Comparison of ENCODE assay signal across 8 cellular contexts in genomic region chr6:7697820-7698623, GRCh38.
A peak's percentile ranks its signal among the peaks of the same experiment; 100 is the strongest.
DNase-seq lines count a peak whose midpoint lies in the region; ATAC-seq and TF ChIP-seq lines count a peak whose summit lies in the region.

No MANE protein-coding gene starts in this region.

- no peaks in the 10 kb centered on the region for H3K79me2 ChIP-seq in OCI-LY3 (ENCODE audit: low read length)

- no peak for ATAC-seq in GM18867 (IDR thresholded peaks at IDR 0.05; ENCODE audit: unreplicated experiment)

- H4K20me1 ChIP-seq in OCI-LY3 (ENCODE audit: insufficient read depth, low read length) = no peaks in the 10 kb centered on the region

- no peak overlapping the region for H3K9ac ChIP-seq in OCI-LY3 (ENCODE audit: low read length)
- no peak overlapping the region for H3K9ac ChIP-seq in endocrine pancreas (ENCODE audit: control insufficient read depth, insufficient read depth, low read length)

- H3K27ac ChIP-seq in OCI-LY3 (ENCODE audit: low read length) = no peak overlapping the region

- H2AFZ ChIP-seq in OCI-LY3 (ENCODE audit: low read depth, low read length) = peak overlapping the region; percentile 81

- no peak for TF ChIP-seq CTCF in OCI-LY3 (IDR thresholded peaks at IDR 0.05; ENCODE audit: low read depth, low read length)

- H3K4me3 ChIP-seq in OCI-LY3 (ENCODE audit: low read length) (peak overlapping the region; percentile 58), endocrine pancreas (ENCODE audit: control insufficient read depth, insufficient read depth, low read length) (peak overlapping the region; percentile 31)

- no peaks in the 10 kb centered on the region for H3K36me3 ChIP-seq in OCI-LY3 (replicated peaks; ENCODE audit: low read depth, low read length)
- H3K36me3 ChIP-seq in endocrine pancreas (ENCODE audit: control insufficient read depth, insufficient read depth, low read length) = no peaks in the 10 kb centered on the region

- H3K4me1 ChIP-seq in OCI-LY3 (ENCODE audit: low read length) (peaks cover 12% of the 10 kb centered on the region), endocrine pancreas (ENCODE audit: control insufficient read depth, insufficient read depth, low read length) (no peaks in the 10 kb centered on the region)

- H3K9me3 ChIP-seq in OCI-LY3 (ENCODE audit: insufficient read depth, low read length) (no peaks in the 10 kb centered on the region), endocrine pancreas (ENCODE audit: control insufficient read depth, low read length) (no peaks in the 10 kb centered on the region)

- no peaks in the 10 kb centered on the region for H3K27me3 ChIP-seq in OCI-LY3 (ENCODE audit: low read depth, low read length)
- peaks cover 1% of the 10 kb centered on the region for H3K27me3 ChIP-seq in endocrine pancreas (ENCODE audit: control insufficient read depth, insufficient read depth, low read length)

- peak; percentile 90 for DNase-seq in ELR (ENCODE audit: low read depth)
- DNase-seq in non-pigmented ciliary epithelial cell (ENCODE audit: low read depth) = peak; percentile 74
- DNase-seq in NCI-H82 treated with DMSO at 0.1 percent for 48 hours (lab: John Stamatoyannopoulos, UW; ENCODE audit: unreplicated experiment) = no peak
- no peak for DNase-seq in NCI-H2029 (lab: John Stamatoyannopoulos, UW)
- DNase-seq in NCI-H69 (lab: John Stamatoyannopoulos, UW) = no peak

- peak overlapping the region; percentile 63 for H3K4me2 ChIP-seq in OCI-LY3 (ENCODE audit: low read length)

Comparison
In these comparisons a context has a peak if more than half of its experiments do, and no peak if none do; other contexts are left out.
1. DNase-seq: peak in ELR (single experiment) and non-pigmented ciliary epithelial cell (single experiment); none in NCI-H82 treated with DMSO at 0.1 percent for 48 hours (single experiment), NCI-H2029 (single experiment) and NCI-H69 (single experiment).